26 cellular contexts compared by ENCODE assay signal in the genomic region with DNA sequence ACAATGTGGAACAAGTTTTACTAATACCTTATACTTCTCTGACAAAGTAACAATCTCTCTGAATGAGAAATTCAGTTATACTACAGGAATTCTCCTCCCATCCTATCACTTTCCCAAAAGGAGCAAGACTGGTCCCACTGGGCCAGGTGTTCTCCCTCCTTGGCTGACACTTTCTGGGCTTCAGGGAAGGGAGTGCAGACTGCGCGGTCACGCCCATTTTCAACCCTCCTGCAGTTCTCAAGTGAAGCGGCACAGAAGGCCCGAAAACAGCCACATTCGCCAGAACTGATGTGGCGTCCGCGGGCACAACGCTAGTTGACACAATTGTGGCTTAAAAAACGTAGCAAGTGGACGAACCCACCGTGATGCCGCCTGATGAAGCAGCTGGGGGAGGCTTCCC. TPM values are rescaled to one million over a fixed set of nuclear protein-coding genes. Genes with fewer than 3 reads are reported as not detected.
"Had no signal": no experiment of that assay in that cellular context is flagged by ENCODE, and none has a peak within 500 bp of the region (broad histone marks: within the 10 kb centered on the region; RNA-seq: fewer than 3 reads in every experiment).

No MANE protein-coding gene starts in this region.

- H3K27me3 ChIP-seq: body of pancreas, vagina had no signal

- FAIRE-seq: colon, small intestine had no signal

- H3K36me3 ChIP-seq: esophagus muscularis mucosa, heart right ventricle, left ventricle myocardium inferior, neutrophil, prostate gland, sigmoid colon, thoracic aorta, vagina had no signal

- DNase-seq: activated B cell treated with CpG ODN at 0.5 μM for 24 hours; activated CD8-positive, alpha-beta memory T cell treated with anti-CD3 and anti-CD28 coated beads, Interleukin-2, amount 10 ng/mL, durations not matched to agents 7 days and 5 days; activated CD8-positive, alpha-beta T cell treated with anti-CD3 and anti-CD28 coated beads, Interleukin-2, amount 10 ng/mL, durations not matched to agents 7 days and 5 days; activated T-cell treated with anti-CD3 and anti-CD28 coated beads, Interleukin-2, amount 50 U/mL, for 48 hours; anterior cingulate cortex; body of pancreas; dermis blood vessel endothelial cell; effector CD4-positive, alpha-beta T cell; foreskin melanocyte; heart right ventricle; kidney glomerular epithelial cell; left ventricle myocardium inferior; mucosa of descending colon; sigmoid colon; small intestine; stimulated activated CD4-positive, alpha-beta T cell treated with anti-CD3 and anti-CD28 coated beads, Interleukin-4, amount 100 ng/mL, for 24 hours; T-helper 17 cell; T1000; trophoblast cell had no signal

- H3K9me3 ChIP-seq: body of pancreas, esophagus muscularis mucosa, heart right ventricle, left ventricle myocardium inferior, mucosa of descending colon, neutrophil, prostate gland, sigmoid colon, thoracic aorta, vagina had no signal

- H3K4me1 ChIP-seq: body of pancreas, esophagus muscularis mucosa, prostate gland, sigmoid colon, vagina had no signal

- H3K4me3 ChIP-seq: body of pancreas, esophagus muscularis mucosa, heart right ventricle, left ventricle myocardium inferior, lung, mucosa of descending colon, prostate gland, sigmoid colon, thoracic aorta, vagina had no signal

- H3K27ac ChIP-seq: body of pancreas, esophagus muscularis mucosa, heart right ventricle, left ventricle myocardium inferior, neutrophil, prostate gland, sigmoid colon, thoracic aorta, vagina had no signal

RNA-seq across cellular contexts. Expression of a gene that starts 0.6 kb away (rescaled TPM):
- polyA plus RNA-seq: heart right ventricle had no signal
